14 cellular contexts compared by ENCODE assay signal in the genomic region with DNA sequence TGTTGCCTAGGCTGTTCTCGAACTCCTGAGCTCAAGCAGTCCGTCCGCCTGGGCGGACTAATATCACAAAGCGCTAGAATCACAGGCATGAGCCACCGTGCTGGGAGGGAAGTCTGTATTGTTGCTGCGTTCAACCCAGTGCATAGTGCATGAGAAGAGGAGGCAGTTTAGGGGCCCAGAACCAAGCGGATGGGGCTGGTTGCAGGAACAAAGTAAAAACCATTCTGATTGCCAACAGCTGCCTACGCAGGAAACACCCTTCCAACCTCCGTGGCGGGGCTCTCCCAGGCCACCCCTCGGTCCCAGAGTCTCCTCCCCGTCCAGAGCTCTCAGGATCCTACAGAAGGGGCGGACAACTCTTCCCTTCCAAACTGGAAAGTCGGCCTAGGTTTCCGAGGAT.
DNase-seq lines count a peak whose midpoint lies in the region; ATAC-seq, FAIRE-seq and TF ChIP-seq lines count a peak whose summit lies in the region.
"Had no signal": no experiment of that assay in that cellular context is flagged by ENCODE, and none has a peak within 500 bp of the region (broad histone marks: within the 10 kb centered on the region; RNA-seq: fewer than 3 reads in every experiment).

No MANE protein-coding gene starts in this region.

- H3K9me3 ChIP-seq in pancreas = no peaks in the 10 kb centered on the region
- H3K9me3 ChIP-seq: HAP-1 had no signal

- peaks cover 10% of the 10 kb centered on the region for H3K36me3 Mint-ChIP-seq in stimulated activated naive CD8-positive, alpha-beta T cell treated with anti-CD3 and anti-CD28 coated beads, Interleukin-15, Interleukin-2, amounts not matched to agents 100 ng/mL and 50 ng/mL, for 24 hours (ENCODE audit: low read depth)
- peaks cover 9% of the 10 kb centered on the region for H3K36me3 Mint-ChIP-seq in activated T-helper 1 cell treated with anti-CD3 and anti-CD28 coated beads, Interleukin-12 subunit alpha, Interleukin-12 subunit beta, Interleukin-2, Interleukin-4 antibody, amounts not matched to agents 30 ng/mL and 10 ng/mL and 1 ng/mL, durations not matched to agents 14 hours and 24 hours and 36 hours (ENCODE audit: low read depth)
- H3K36me3 Mint-ChIP-seq in immature natural killer cell = peaks cover 0 to 9% (median 5%) of the 10 kb centered on the region in 3 donors

- peaks cover 41% of the 10 kb centered on the region for H3K4me1 Mint-ChIP-seq in stimulated activated naive CD8-positive, alpha-beta T cell treated with anti-CD3 and anti-CD28 coated beads, Interleukin-15, Interleukin-2, amounts not matched to agents 100 ng/mL and 50 ng/mL, for 24 hours (ENCODE audit: low read depth)
- H3K4me1 Mint-ChIP-seq in activated T-helper 1 cell treated with anti-CD3 and anti-CD28 coated beads, Interleukin-12 subunit alpha, Interleukin-12 subunit beta, Interleukin-2, Interleukin-4 antibody, amounts not matched to agents 30 ng/mL and 10 ng/mL and 1 ng/mL, durations not matched to agents 14 hours and 24 hours and 36 hours (ENCODE audit: low read depth) = peaks cover 37% of the 10 kb centered on the region
- H3K4me1 Mint-ChIP-seq in immature natural killer cell = peaks cover 45 to 52% of the 10 kb centered on the region in 2 donors

- H3K27ac ChIP-seq in pancreas = no peak overlapping the region

- H3K27me3 Mint-ChIP-seq in stimulated activated naive CD8-positive, alpha-beta T cell treated with anti-CD3 and anti-CD28 coated beads, Interleukin-15, Interleukin-2, amounts not matched to agents 100 ng/mL and 50 ng/mL, for 24 hours = no peaks in the 10 kb centered on the region
- H3K27me3 Mint-ChIP-seq in activated T-helper 1 cell treated with anti-CD3 and anti-CD28 coated beads, Interleukin-12 subunit alpha, Interleukin-12 subunit beta, Interleukin-2, Interleukin-4 antibody, amounts not matched to agents 30 ng/mL and 10 ng/mL and 1 ng/mL, durations not matched to agents 14 hours and 24 hours and 36 hours (ENCODE audit: insufficient read depth) = peaks cover 8% of the 10 kb centered on the region
- peaks cover 37 to 49% (median 46%) of the 10 kb centered on the region in 3 donors for H3K27me3 Mint-ChIP-seq in immature natural killer cell (ENCODE audit: low read depth in 3 of 3)

- H3K27me3 ChIP-seq in pancreas = peaks cover 5 to 35% (median 24%) of the 10 kb centered on the region in 4 donors

- no peak overlapping the region for H3K27ac Mint-ChIP-seq in stimulated activated naive CD8-positive, alpha-beta T cell treated with anti-CD3 and anti-CD28 coated beads, Interleukin-15, Interleukin-2, amounts not matched to agents 100 ng/mL and 50 ng/mL, for 24 hours
- H3K27ac Mint-ChIP-seq in activated T-helper 1 cell treated with anti-CD3 and anti-CD28 coated beads, Interleukin-12 subunit alpha, Interleukin-12 subunit beta, Interleukin-2, Interleukin-4 antibody, amounts not matched to agents 30 ng/mL and 10 ng/mL and 1 ng/mL, durations not matched to agents 14 hours and 24 hours and 36 hours = peak overlapping the region; percentile 40
- peak overlapping the region; percentile 10 to 100 (median 100) for H3K27ac Mint-ChIP-seq in immature natural killer cell

- peaks cover 0 to 4% (median 0%) of the 10 kb centered on the region in 3 donors for H3K4me1 ChIP-seq in pancreas

- H3K4me3 Mint-ChIP-seq in stimulated activated naive CD8-positive, alpha-beta T cell treated with anti-CD3 and anti-CD28 coated beads, Interleukin-15, Interleukin-2, amounts not matched to agents 100 ng/mL and 50 ng/mL, for 24 hours = peak overlapping the region; percentile 94
- peak overlapping the region; percentile 88 for H3K4me3 Mint-ChIP-seq in activated T-helper 1 cell treated with anti-CD3 and anti-CD28 coated beads, Interleukin-12 subunit alpha, Interleukin-12 subunit beta, Interleukin-2, Interleukin-4 antibody, amounts not matched to agents 30 ng/mL and 10 ng/mL and 1 ng/mL, durations not matched to agents 14 hours and 24 hours and 36 hours
- H3K4me3 Mint-ChIP-seq in immature natural killer cell = peak overlapping the region; percentile 91 to 98 (median 95)

- intact Hi-C loops in activated T-helper 1 cell treated with anti-CD3 and anti-CD28 coated beads, Interleukin-12 subunit alpha, Interleukin-12 subunit beta, Interleukin-2, Interleukin-4 antibody, amounts not matched to agents 30 ng/mL and 10 ng/mL and 1 ng/mL, durations not matched to agents 14 hours and 24 hours and 36 hours (cut with micrococcal nuclease) = loop anchor here (5.0 kb wide), 2 partner anchors 239 to 604 kb away; a partner anchor contains a TSS
- intact Hi-C loops in pancreas (cut with DNase I) = no loop called here

- no peak for TF ChIP-seq CTCF in pancreas (IDR thresholded peaks at IDR 0.05)

- 19 to 21% methylated on average over 16 of the region's 16 CpGs for WGBS in pancreas, 2 donors

- no peak overlapping the region for H3K4me3 ChIP-seq in pancreas
- H3K4me3 ChIP-seq: HAP-1 had no signal

- no peak for DNase-seq in stimulated activated naive CD8-positive, alpha-beta T cell treated with anti-CD3 and anti-CD28 coated beads, Interleukin-15, Interleukin-2, amounts not matched to agents 100 U/mL and 50 U/mL, for 24 hours
- DNase-seq in activated T-helper 1 cell treated with anti-CD3 and anti-CD28 coated beads, Interleukin-12 subunit alpha, Interleukin-12 subunit beta, Interleukin-2, Interleukin-4 antibody, amounts not matched to agents 30 ng/mL and 10 ng/mL and 1 ng/mL, durations not matched to agents 14 hours and 24 hours and 36 hours (ENCODE audit: low spot score) = no peak
- peak in 1 of 3 donors; percentile 7 for DNase-seq in immature natural killer cell
- DNase-seq in NCI-H146 (lab: John Stamatoyannopoulos, UW) = no peak
- no peak for DNase-seq in pancreas
- DNase-seq: esophagus squamous epithelium, mesendoderm, NCI-H1092, NCI-H510A treated with DMSO at 0.1 percent for 48 hours, T1000 had no signal

- ATAC-seq in stimulated activated naive CD8-positive, alpha-beta T cell treated with anti-CD3 and anti-CD28 coated beads, Interleukin-15, Interleukin-2, amounts not matched to agents 100 U/mL and 50 U/mL, for 24 hours = no peak
- no peak for ATAC-seq in GM21529 (IDR thresholded peaks at IDR 0.05; ENCODE audit: unreplicated experiment)
- ATAC-seq in pancreas = no peak
- no peak for ATAC-seq in HG02840 (IDR thresholded peaks at IDR 0.05; ENCODE audit: low FRiP score, unreplicated experiment)

- no peak for FAIRE-seq in pancreas (lab: Jason Lieb, UNC)

- H3K36me3 ChIP-seq in pancreas = no peaks in the 10 kb centered on the region
- H3K36me3 ChIP-seq: esophagus squamous epithelium, HAP-1 had no signal

- H3K9me3 Mint-ChIP-seq in stimulated activated naive CD8-positive, alpha-beta T cell treated with anti-CD3 and anti-CD28 coated beads, Interleukin-15, Interleukin-2, amounts not matched to agents 100 ng/mL and 50 ng/mL, for 24 hours = no peaks in the 10 kb centered on the region
- peaks cover 7% of the 10 kb centered on the region for H3K9me3 Mint-ChIP-seq in activated T-helper 1 cell treated with anti-CD3 and anti-CD28 coated beads, Interleukin-12 subunit alpha, Interleukin-12 subunit beta, Interleukin-2, Interleukin-4 antibody, amounts not matched to agents 30 ng/mL and 10 ng/mL and 1 ng/mL, durations not matched to agents 14 hours and 24 hours and 36 hours
- H3K9me3 Mint-ChIP-seq in immature natural killer cell = peaks cover 11 to 21% (median 14%) of the 10 kb centered on the region in 6 donors
